23 cellular contexts compared by ENCODE assay signal in genomic region chr3:164306042-164306441, GRCh38.
"Had no signal": no experiment of that assay in that cellular context is flagged by ENCODE, and none has a peak within 500 bp of the region (broad histone marks: within the 10 kb centered on the region; RNA-seq: fewer than 3 reads in every experiment).

No MANE protein-coding gene starts in this region.

- H3K9me3 ChIP-seq: esophagus squamous epithelium, gastrocnemius medialis, neutrophil, ovary, prostate gland, thyroid gland had no signal

- H3K4me1 ChIP-seq: esophagus squamous epithelium, gastrocnemius medialis, prostate gland, spleen, thyroid gland had no signal

- H3K36me3 ChIP-seq: brain microvascular endothelial cell, esophagus squamous epithelium, gastrocnemius medialis, neutrophil, ovary, prostate gland, spleen, thyroid gland had no signal

- H3K27me3 ChIP-seq: brain microvascular endothelial cell, esophagus squamous epithelium, gastrocnemius medialis, neutrophil, ovary, spleen, thyroid gland had no signal

- DNase-seq: activated CD4-positive, alpha-beta T cell treated with anti-CD3 and anti-CD28 coated beads, Interleukin-2, amount 50 U/mL, for 4 hours; activated CD8-positive, alpha-beta memory T cell treated with anti-CD3 and anti-CD28 coated beads for 24 hours; activated CD8-positive, alpha-beta memory T cell treated with anti-CD3 and anti-CD28 coated beads, Interleukin-2, amount 50 U/mL, for 4 hours; activated T-cell treated with anti-CD3 and anti-CD28 coated beads, Interleukin-2, amount 50 U/mL, for 24 hours; aorta; brain microvascular endothelial cell; caudate nucleus; dermis blood vessel endothelial cell; effector CD8-positive, alpha-beta T cell; esophagus squamous epithelium; gastrocnemius medialis; ovary; spleen; stimulated activated CD4-positive, alpha-beta T cell treated with anti-CD3 and anti-CD28 coated beads, Interleukin-4, amount 100 ng/mL, for 4 hours; stimulated activated naive CD8-positive, alpha-beta T cell treated with anti-CD3 and anti-CD28 coated beads, Interleukin-15, Interleukin-2, amounts not matched to agents 100 U/mL and 50 U/mL, for 24 hours; thyroid gland had no signal

- FAIRE-seq: endothelial cell of umbilical vein, islet of Langerhans, TTC549 had no signal

- H3K27ac ChIP-seq: brain microvascular endothelial cell, esophagus squamous epithelium, gastrocnemius medialis, neutrophil, ovary, prostate gland, spleen, thyroid gland had no signal

- ATAC-seq: activated naive CD4-positive, alpha-beta T cell treated with anti-CD3 and anti-CD28 coated beads, Interleukin-2, amount 50 U/mL, for 72 hours; activated T-helper 17 cell treated with anti-CD3 and anti-CD28 coated beads, Interleukin-2, amount 50 U/mL, for 72 hours; gastrocnemius medialis; stimulated activated naive CD8-positive, alpha-beta T cell treated with anti-CD3 and anti-CD28 coated beads, Interleukin-15, Interleukin-2, amounts not matched to agents 100 U/mL and 50 U/mL, for 24 hours had no signal

- H3K4me3 ChIP-seq: esophagus squamous epithelium, gastrocnemius medialis, ovary, prostate gland, spleen, thyroid gland had no signal
